In genomic region chr12:119988440-119988787, GRCh38 we compare ENCODE assay signal across 8 cellular contexts. TPM values are rescaled to one million over a fixed set of nuclear protein-coding genes. Genes with fewer than 3 reads are reported as not detected.
DNase-seq lines count a peak whose midpoint lies in the region; ATAC-seq and TF ChIP-seq lines count a peak whose summit lies in the region.

No MANE protein-coding gene starts in this region.

- H3K9me3 ChIP-seq in HEK293 (ENCODE audit: control insufficient read depth, insufficient read depth, low read depth, low read length) (no peaks in the 10 kb centered on the region), SJCRH30 (replicated peaks) (no peaks in the 10 kb centered on the region), esophagus squamous epithelium (no peaks in the 10 kb centered on the region)

- no peaks in the 10 kb centered on the region for H3K36me3 ChIP-seq in HEK293 (ENCODE audit: control insufficient read depth in 2 of 2, insufficient read depth in 1 of 2, low read length in 2 of 2)
- H3K36me3 ChIP-seq in SJCRH30: no peaks in the 10 kb centered on the region
- peaks cover 0 to 14% (median 0%) of the 10 kb centered on the region in 3 donors for H3K36me3 ChIP-seq in esophagus squamous epithelium

- TF ChIP-seq POLR2A in esophagus squamous epithelium (IDR thresholded peaks at IDR 0.05): no peak

- no peak for ATAC-seq in HG02678 (IDR thresholded peaks at IDR 0.05; ENCODE audit: unreplicated experiment)

- CTCF ChIA-PET in HEK293 (lab: Yijun Ruan, JAX): interaction anchor here (0.6 to 1.3 kb wide), 7 partner anchors 19 to 176 kb away, joined by 3 to 4 read pairs (median 3); no protein-coding TSS in a partner anchor

- POLR2A ChIA-PET in HEK293 (lab: Yijun Ruan, JAX): interaction anchor here (1.5 to 1.8 kb wide), 3 partner anchors 99 to 303 kb away, joined by 7 to 12 read pairs (median 11); partner anchors contain the start of genes RAB35 and RNU4-2

- H3K27me3 ChIP-seq in SJCRH30: no peaks in the 10 kb centered on the region
- H3K27me3 ChIP-seq in esophagus squamous epithelium: peaks cover 0 to 65% (median 0%) of the 10 kb centered on the region in 4 donors

- H3K27ac ChIP-seq in HEK293 (ENCODE audit: extremely low read depth, low read depth, low read length) (no peak overlapping the region; the same call in 1 of the 2 replicates), SJCRH30 (no peak overlapping the region), esophagus squamous epithelium (peak overlapping the region; percentile 15 to 94 (median 82))

- 0 to 1% methylated on average over 5 of the region's 15 CpGs for WGBS in esophagus squamous epithelium, 2 donors

- H3K4me3 ChIP-seq in HEK293 (ENCODE audit: low read depth, low read length) (peak overlapping the region; percentile 62), SJCRH30 (peak overlapping the region; percentile 59), esophagus squamous epithelium (peak overlapping the region; percentile 55 to 76 (median 69))

- H3K4me1 ChIP-seq in HEK293 (ENCODE audit: control insufficient read depth, insufficient read depth, low read length) (no peaks in the 10 kb centered on the region), SJCRH30 (peaks cover 2% of the 10 kb centered on the region; the same call in 1 of the 2 replicates), esophagus squamous epithelium (peaks cover 10 to 27% (median 19%) of the 10 kb centered on the region in 3 donors)

- peak; percentile 92 for DNase-seq in DMS 273 (lab: John Stamatoyannopoulos, UW; ENCODE audit: unreplicated experiment)
- DNase-seq in SJCRH30: no peak
- no peak for DNase-seq in esophagus squamous epithelium (lab: John Stamatoyannopoulos, UW)
- DNase-seq in non-pigmented ciliary epithelial cell (ENCODE audit: low read depth): peak; percentile 31
- DNase-seq in activated effector memory CD4-positive, alpha-beta T cell treated with anti-CD3 and anti-CD28 coated beads, Interleukin-2, amount 50 U/mL, for 16 hours: no peak
- no peak for DNase-seq in OCI-M2 (lab: John Stamatoyannopoulos, UW; ENCODE audit: unreplicated experiment)

- TF ChIP-seq CTCF in HEK293 (tag by site-specific recombination; IDR thresholded peaks at IDR 0.05) (peak; percentile 75), esophagus squamous epithelium (IDR thresholded peaks at IDR 0.05) (no peak)

- intact Hi-C loops in esophagus squamous epithelium (cut with DNase I): no loop called here

TF ChIP-seq in HEK293, 187 proteins besides CTCF, POLR2A, EP300 and RAD21 (continues in another document):
- TF ChIP-seq SCRT1 (tag by site-specific recombination; IDR thresholded peaks at IDR 0.05; ENCODE audit: borderline replicate concordance) (no peak), ZBTB26 (tag by site-specific recombination; optimal IDR thresholded peaks at IDR 0.05) (no peak), YY2 (tag by site-specific recombination; IDR thresholded peaks at IDR 0.05) (no peak), TRIM28 (IDR thresholded peaks at IDR 0.05; ENCODE audit: borderline replicate concordance, low read length) (no peak), ZNF184 (tag by site-specific recombination; IDR thresholded peaks at IDR 0.05) (0 out of 2 replicates have a peak, but pooled peaks have one; percentile 53), HOXA7 (CRISPR knock-in tag; IDR thresholded peaks at IDR 0.05; ENCODE audit: borderline replicate concordance) (no peak), ZBTB20 (tag by site-specific recombination; IDR thresholded peaks at IDR 0.05) (peak; percentile 28; the same call in 1 of the 2 replicates), SCRT2 (tag by site-specific recombination; IDR thresholded peaks at IDR 0.05) (0 out of 2 replicates have a peak, but pooled peaks have one; percentile 11), ELK4 (IDR thresholded peaks at IDR 0.05; ENCODE audit: borderline replicate concordance, low read depth, low read length) (no peak), ZNF621 (tag by site-specific recombination; IDR thresholded peaks at IDR 0.05) (no peak), REPIN1 (tag by site-specific recombination; IDR thresholded peaks at IDR 0.05; ENCODE audit: low read depth) (no peak), ZEB2 (tag by site-specific recombination; IDR thresholded peaks at IDR 0.05) (peak; percentile 82), ZNF707 (tag by site-specific recombination; IDR thresholded peaks at IDR 0.05) (no peak), ZNF211 (tag by site-specific recombination; IDR thresholded peaks at IDR 0.05; ENCODE audit: low read depth) (no peak), KLF9 (tag by site-specific recombination; IDR thresholded peaks at IDR 0.05; ENCODE audit: low read depth) (no peak), ZNF335 (tag by site-specific recombination; conservative IDR thresholded peaks at IDR 0.05) (peak; percentile 89), ZBTB21 (tag by site-specific recombination; IDR thresholded peaks at IDR 0.05) (no peak), ZNF560 (tag by site-specific recombination; IDR thresholded peaks at IDR 0.05; ENCODE audit: borderline replicate concordance) (no peak)
- TF ChIP-seq, protein P1, sequence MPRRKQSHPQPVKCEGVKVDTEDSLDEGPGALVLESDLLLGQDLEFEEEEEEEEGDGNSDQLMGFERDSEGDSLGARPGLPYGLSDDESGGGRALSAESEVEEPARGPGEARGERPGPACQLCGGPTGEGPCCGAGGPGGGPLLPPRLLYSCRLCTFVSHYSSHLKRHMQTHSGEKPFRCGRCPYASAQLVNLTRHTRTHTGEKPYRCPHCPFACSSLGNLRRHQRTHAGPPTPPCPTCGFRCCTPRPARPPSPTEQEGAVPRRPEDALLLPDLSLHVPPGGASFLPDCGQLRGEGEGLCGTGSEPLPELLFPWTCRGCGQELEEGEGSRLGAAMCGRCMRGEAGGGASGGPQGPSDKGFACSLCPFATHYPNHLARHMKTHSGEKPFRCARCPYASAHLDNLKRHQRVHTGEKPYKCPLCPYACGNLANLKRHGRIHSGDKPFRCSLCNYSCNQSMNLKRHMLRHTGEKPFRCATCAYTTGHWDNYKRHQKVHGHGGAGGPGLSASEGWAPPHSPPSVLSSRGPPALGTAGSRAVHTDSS (tag by site-specific recombination; IDR thresholded peaks at IDR 0.05): no peak
- TF ChIP-seq, protein P2, sequence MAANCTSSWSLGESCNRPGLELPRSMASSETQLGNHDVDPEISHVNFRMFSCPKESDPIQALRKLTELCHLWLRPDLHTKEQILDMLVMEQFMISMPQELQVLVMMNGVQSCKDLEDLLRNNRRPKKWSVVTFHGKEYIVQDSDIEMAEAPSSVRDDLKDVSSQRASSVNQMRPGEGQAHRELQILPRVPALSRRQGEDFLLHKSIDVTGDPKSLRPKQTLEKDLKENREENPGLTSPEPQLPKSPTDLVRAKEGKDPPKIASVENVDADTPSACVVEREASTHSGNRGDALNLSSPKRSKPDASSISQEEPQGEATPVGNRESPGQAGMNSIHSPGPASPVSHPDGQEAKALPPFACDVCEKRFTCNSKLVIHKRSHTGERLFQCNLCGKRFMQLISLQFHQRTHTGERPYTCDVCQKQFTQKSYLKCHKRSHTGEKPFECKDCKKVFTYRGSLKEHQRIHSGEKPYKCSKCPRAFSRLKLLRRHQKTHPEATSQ (tag by site-specific recombination; IDR thresholded peaks at IDR 0.05): no peak

RNA-seq across cellular contexts. Expression of gene BICDL1, which starts 0.6 kb away (rescaled TPM):
- 0.18 TPM in 1 of 2 replicates, not detected in the other for total RNA-seq in SJCRH30 (2014; rRNA removed; shearing (Covaris generic))
- 10 to 100 TPM; 19.7 to 66.7 (median 44.1) TPM for total RNA-seq in esophagus squamous epithelium

Comparison
In these comparisons a context has a peak if more than half of its experiments do, and no peak if none do; other contexts are left out.
1. DNase-seq: peak in DMS 273 (single experiment) and non-pigmented ciliary epithelial cell (single experiment); none in SJCRH30 (0 of 2), esophagus squamous epithelium (single experiment), activated effector memory CD4-positive, alpha-beta T cell treated with anti-CD3 and anti-CD28 coated beads, Interleukin-2, amount 50 U/mL, for 16 hours (single experiment) and OCI-M2 (single experiment).
2. H3K27ac ChIP-seq: peak in esophagus squamous epithelium (4 of 4); none in HEK293 (single experiment) and SJCRH30 (single experiment).
3. RNA of gene BICDL1, which starts 0.6 kb away (total RNA-seq): 19.7 to 66.7 TPM in esophagus squamous epithelium; 0.18 TPM in SJCRH30; every median in the first group is over 10 times any median in the second.
4. Peak in every context shown above with its lines, with median percentiles within 50 percentile points of each other: H3K4me3 ChIP-seq.